ENCODE assay signal across 8 cellular contexts in the genomic region with DNA sequence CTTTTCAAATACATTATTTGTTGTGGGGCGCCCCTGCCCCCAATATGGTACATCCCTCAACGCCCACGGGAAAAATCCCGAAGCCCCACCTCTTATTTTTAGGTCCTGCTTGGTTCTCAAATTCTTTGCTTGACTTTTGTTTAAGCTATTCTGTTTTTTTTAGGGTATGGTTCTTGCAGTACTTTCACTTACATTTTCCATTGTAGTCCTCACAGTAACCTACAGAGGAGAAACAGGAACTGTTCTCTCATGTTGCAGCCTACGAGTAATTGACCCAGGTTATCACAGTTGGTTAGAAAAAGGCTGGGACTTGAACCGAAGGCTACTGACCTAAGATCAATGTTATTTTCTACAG. TPM values are rescaled to one million over a fixed set of nuclear protein-coding genes. Genes with fewer than 3 reads are reported as not detected.
A peak's percentile ranks its signal among the peaks of the same experiment; 100 is the strongest.
DNase-seq lines count a peak whose midpoint lies in the region; ATAC-seq, FAIRE-seq and TF ChIP-seq lines count a peak whose summit lies in the region.

No MANE protein-coding gene starts in this region.

- H3K79me2 ChIP-seq in fibroblast of lung (ENCODE audit: control insufficient read depth, insufficient read depth, low read length), result peaks cover 9% of the 10 kb centered on the region

- H3K4me1 ChIP-seq in fibroblast of lung (ENCODE audit: control insufficient read depth, extremely low read depth, insufficient read depth, low read length) (no peaks in the 10 kb centered on the region), pancreas (peaks cover 0 to 18% (median 7%) of the 10 kb centered on the region in 3 donors)

- no peak for FAIRE-seq in pancreas (lab: Jason Lieb, UNC)

- H3K9me3 ChIP-seq in fibroblast of lung (ENCODE audit: control insufficient read depth, insufficient read depth, low read depth, low read length), result no peaks in the 10 kb centered on the region
- no peaks in the 10 kb centered on the region for H3K9me3 ChIP-seq in pancreas

- DNase-seq in GM12865 (ENCODE audit: low read depth), result peak; percentile 87
- DNase-seq in T-helper 2 cell treated with Interferon-gamma antibody and Interleukin-4, amounts not matched to agents 5 μg/mL and 100 μg/mL, for 36 hours (ENCODE audit: low spot score), result peak; percentile 6
- no peak for DNase-seq in fibroblast of lung (ENCODE audit: low read depth in 2 of 2)
- peak in 1 of 6 donors; percentile 57 for DNase-seq in pancreas
- no peak for DNase-seq in middle frontal gyrus (ENCODE audit: extremely low spot score, low spot score)
- DNase-seq in G401 (ENCODE audit: low spot score), result no peak

- WGBS in pancreas, 2 donors, result 0 to 1% methylated on average over 6 of the region's 6 CpGs

- H3K27ac ChIP-seq in fibroblast of lung (ENCODE audit: insufficient read depth, low read length) (peak overlapping the region; percentile 98), pancreas (peak overlapping the region; percentile 90 to 95 (median 93))

- H3K36me3 ChIP-seq in fibroblast of lung (ENCODE audit: control insufficient read depth, insufficient read depth, low read length), result no peaks in the 10 kb centered on the region
- H3K36me3 ChIP-seq in pancreas, result no peaks in the 10 kb centered on the region

- peaks cover 7% of the 10 kb centered on the region for H3K9me3 Mint-ChIP-seq in T-helper 2 cell treated with Interferon-gamma antibody and Interleukin-4, amounts not matched to agents 5 μg/mL and 100 μg/mL, for 36 hours

- peak overlapping the region; percentile 85 for H2AFZ ChIP-seq in fibroblast of lung (ENCODE audit: low read length)

- TF ChIP-seq CTCF in GM12865 (IDR thresholded peaks at IDR 0.05; ENCODE audit: insufficient read depth, low read depth, low read length, missing control alignments) (no peak), fibroblast of lung (conservative IDR thresholded peaks at IDR 0.05 in 1 of 2, IDR thresholded peaks at IDR 0.05 in 1 of 2; ENCODE audit: low read depth in 1 of 2, low read length in 2 of 2) (no peak), pancreas (IDR thresholded peaks at IDR 0.05) (peak in 1 of 4 donors; percentile 7)

- H3K4me3 ChIP-seq in GM12865 (ENCODE audit: low read depth, low read length), result peak overlapping the region; percentile 69
- H3K4me3 ChIP-seq in fibroblast of lung (replicated peaks in 1 of 4; ENCODE audit: control extremely low read depth in 1 of 4, insufficient read depth in 1 of 4, low read depth in 3 of 4, low read length in 4 of 4), result peak overlapping the region; percentile 80 to 90 (median 86)
- H3K4me3 ChIP-seq in pancreas, result peak overlapping the region; percentile 76 to 97 (median 92)

- H3K4me2 ChIP-seq in fibroblast of lung (ENCODE audit: extremely low read depth, insufficient read depth, low read length), result peak overlapping the region; percentile 67

- H3K27me3 ChIP-seq in fibroblast of lung (ENCODE audit: control insufficient read depth, insufficient read depth, low read length) (no peaks in the 10 kb centered on the region), pancreas (no peaks in the 10 kb centered on the region)

- H4K20me1 ChIP-seq in fibroblast of lung (ENCODE audit: control insufficient read depth, extremely low read depth, insufficient read depth, low read length), result no peaks in the 10 kb centered on the region

- in situ Hi-C loops in G401 (cut with HindIII; ENCODE audit: low sequenced_read_pairs), result no loop called here

- peak overlapping the region; percentile 94 for H3K9ac ChIP-seq in fibroblast of lung (ENCODE audit: insufficient read depth, low read length)

- intact Hi-C loops in pancreas (cut with DNase I), result no loop called here

- H3K27me3 Mint-ChIP-seq in T-helper 2 cell treated with Interferon-gamma antibody and Interleukin-4, amounts not matched to agents 5 μg/mL and 100 μg/mL, for 36 hours (ENCODE audit: low read depth), result no peaks in the 10 kb centered on the region

- H3K4me3 Mint-ChIP-seq in T-helper 2 cell treated with Interferon-gamma antibody and Interleukin-4, amounts not matched to agents 5 μg/mL and 100 μg/mL, for 36 hours, result peak overlapping the region; percentile 88

- peak; percentile 61 for ATAC-seq in GM21423 (IDR thresholded peaks at IDR 0.05; ENCODE audit: unreplicated experiment)
- ATAC-seq in HG03575 (IDR thresholded peaks at IDR 0.05; ENCODE audit: extremely low read depth, insufficient number of reproducible peaks, low FRiP score, unreplicated experiment), result peak; percentile 77
- ATAC-seq in pancreas, result peak; percentile 46 to 59 (median 56)

- peaks cover 35% of the 10 kb centered on the region for H3K36me3 Mint-ChIP-seq in T-helper 2 cell treated with Interferon-gamma antibody and Interleukin-4, amounts not matched to agents 5 μg/mL and 100 μg/mL, for 36 hours (ENCODE audit: low read depth)

- H3K4me1 Mint-ChIP-seq in T-helper 2 cell treated with Interferon-gamma antibody and Interleukin-4, amounts not matched to agents 5 μg/mL and 100 μg/mL, for 36 hours (ENCODE audit: low read depth), result peaks cover 31% of the 10 kb centered on the region

- peak overlapping the region; percentile 100 for H3K27ac Mint-ChIP-seq in T-helper 2 cell treated with Interferon-gamma antibody and Interleukin-4, amounts not matched to agents 5 μg/mL and 100 μg/mL, for 36 hours

RNA-seq across cellular contexts. Expression of gene C21orf91, which starts 0.7 kb away (rescaled TPM):
- total RNA-seq in fibroblast of lung (13.6 and 13.9 TPM in 2 replicates), pancreas (1 to 10 TPM; 3.0 to 8.1 (median 4.1) TPM)
- polyA plus RNA-seq in fibroblast of lung (11.0 and 11.4 TPM in 2 replicates), pancreas (1 to 10 TPM; 1.1 to 2.2 TPM)
- polyA plus RNA-seq in fibroblast of lung (2012), result 6.2 and 7.1 TPM in 2 replicates
- polyA minus RNA-seq in fibroblast of lung (ENCODE audit: low replicate concordance), result 1.2 and 2.5 TPM in 2 replicates
- total RNA-seq in G401 (2014; rRNA removed; shearing (Covaris generic)), result 1.2 and 1.8 TPM in 2 replicates

Comparison
In these comparisons a context has a peak if more than half of its experiments do, and no peak if none do; other contexts are left out.
1. DNase-seq: peak in GM12865 (single experiment) and T-helper 2 cell treated with Interferon-gamma antibody and Interleukin-4, amounts not matched to agents 5 μg/mL and 100 μg/mL, for 36 hours (single experiment); none in fibroblast of lung (0 of 2), middle frontal gyrus (single experiment) and G401 (single experiment).
2. Peak in every context shown above with its lines, with median percentiles within 50 percentile points of each other: H3K4me3 ChIP-seq and ATAC-seq.